8 cellular contexts compared by ENCODE assay signal in genomic region chr7:140209866-140210609, GRCh38. TPM values are rescaled to one million over a fixed set of nuclear protein-coding genes. Genes with fewer than 3 reads are reported as not detected.
DNase-seq lines count a peak whose midpoint lies in the region; ATAC-seq and TF ChIP-seq lines count a peak whose summit lies in the region.

No MANE protein-coding gene starts in this region.

- intact Hi-C loops in natural killer cell (cut with micrococcal nuclease), result no loop called here

- 67% methylated on average over 17 of the region's 17 CpGs for WGBS in SK-N-SH (ENCODE audit: low lambda C conversion rate)

- H3K9ac ChIP-seq in SK-N-SH, result no peak overlapping the region

- H3K9me3 Mint-ChIP-seq in activated CD4-positive, alpha-beta memory T cell treated with anti-CD3 and anti-CD28 coated beads, Interleukin-2, amount 10 ng/mL, durations not matched to agents 7 days and 5 days, result no peaks in the 10 kb centered on the region
- no peaks in the 10 kb centered on the region for H3K9me3 Mint-ChIP-seq in natural killer cell
- peaks cover 3% of the 10 kb centered on the region for H3K9me3 Mint-ChIP-seq in endothelial cell (ENCODE audit: unreplicated experiment)

- TF ChIP-seq CTCF in natural killer cell (IDR thresholded peaks at IDR 0.05), result no peak
- TF ChIP-seq CTCF in SK-N-SH (IDR thresholded peaks at IDR 0.05), result no peak
- no peak for TF ChIP-seq CTCF in endothelial cell (IDR thresholded peaks at IDR 0.05; ENCODE audit: unreplicated experiment)

- no peak for TF ChIP-seq RAD21 in SK-N-SH (IDR thresholded peaks at IDR 0.05; ENCODE audit: low read length)

- POLR2A ChIA-PET in activated CD4-positive, alpha-beta memory T cell treated with anti-CD3 and anti-CD28 coated beads, Interleukin-2, amount 10 ng/mL, durations not matched to agents 7 days and 5 days (lab: Charles Lee), result interaction anchor here (0.9 to 16.0 kb wide), 7 partner anchors 16 to 149 kb away, joined by 3 to 318 read pairs (median 9); partner anchors contain the start of gene KDM7A
- POLR2A ChIA-PET in SK-N-SH (lab: Yijun Ruan, JAX), result no interaction called here

- no peaks in the 10 kb centered on the region for H3F3A ChIP-seq in SK-N-SH (replicated peaks; ENCODE audit: insufficient read depth)

- no peak overlapping the region for H3K4me3 ChIP-seq in SK-N-SH (ENCODE audit: low read depth in 2 of 2, low read length in 1 of 2)

- peaks cover 90% of the 10 kb centered on the region for H3K4me1 Mint-ChIP-seq in activated CD4-positive, alpha-beta memory T cell treated with anti-CD3 and anti-CD28 coated beads, Interleukin-2, amount 10 ng/mL, durations not matched to agents 7 days and 5 days
- H3K4me1 Mint-ChIP-seq in natural killer cell (peaks cover 30 to 34% of the 10 kb centered on the region in 2 donors), endothelial cell (ENCODE audit: unreplicated experiment) (peaks cover 6% of the 10 kb centered on the region)

- peak overlapping the region; percentile 94 for H3K27ac Mint-ChIP-seq in activated CD4-positive, alpha-beta memory T cell treated with anti-CD3 and anti-CD28 coated beads, Interleukin-2, amount 10 ng/mL, durations not matched to agents 7 days and 5 days
- peak overlapping the region; percentile 63 to 75 for H3K27ac Mint-ChIP-seq in natural killer cell
- H3K27ac Mint-ChIP-seq in endothelial cell (ENCODE audit: unreplicated experiment), result no peak overlapping the region

- no peak overlapping the region for H3K27ac ChIP-seq in SK-N-SH (ENCODE audit: low read depth in 2 of 2, low read length in 1 of 2)

- no peaks in the 10 kb centered on the region for H4K20me1 ChIP-seq in SK-N-SH (ENCODE audit: insufficient read depth)

- peaks cover 8% of the 10 kb centered on the region for H3K36me3 Mint-ChIP-seq in activated CD4-positive, alpha-beta memory T cell treated with anti-CD3 and anti-CD28 coated beads, Interleukin-2, amount 10 ng/mL, durations not matched to agents 7 days and 5 days (ENCODE audit: low read depth)
- H3K36me3 Mint-ChIP-seq in natural killer cell, result no peaks in the 10 kb centered on the region
- H3K36me3 Mint-ChIP-seq in endothelial cell (ENCODE audit: low read depth, unreplicated experiment), result peaks cover under 1% of the 10 kb centered on the region

- no peaks in the 10 kb centered on the region for H3K9me3 ChIP-seq in SK-N-SH

- peaks cover 25% of the 10 kb centered on the region; the same call in 1 of the 2 replicates for H3K27me3 ChIP-seq in SK-N-SH (ENCODE audit: insufficient read depth)

- H3K9me2 ChIP-seq in SK-N-SH, result no peaks in the 10 kb centered on the region

- H3K27me3 Mint-ChIP-seq in activated CD4-positive, alpha-beta memory T cell treated with anti-CD3 and anti-CD28 coated beads, Interleukin-2, amount 10 ng/mL, durations not matched to agents 7 days and 5 days, result no peaks in the 10 kb centered on the region
- peaks cover 0 to 2% of the 10 kb centered on the region in 2 donors for H3K27me3 Mint-ChIP-seq in natural killer cell (ENCODE audit: low read depth in 2 of 2)
- peaks cover 2% of the 10 kb centered on the region for H3K27me3 Mint-ChIP-seq in endothelial cell (ENCODE audit: unreplicated experiment)

- H3K4me1 ChIP-seq in SK-N-SH (ENCODE audit: control insufficient read depth in 1 of 2, insufficient read depth in 2 of 2, low read depth in 1 of 2, low read length in 1 of 2), result peaks cover 0 to 6% of the 10 kb centered on the region in 2 experiments; a peak in 1 of 4 replicates

- no peaks in the 10 kb centered on the region for H3K79me2 ChIP-seq in SK-N-SH (ENCODE audit: insufficient read depth)

- H3K4me2 ChIP-seq in SK-N-SH, result no peak overlapping the region

- ATAC-seq in HG03159 (IDR thresholded peaks at IDR 0.05; ENCODE audit: unreplicated experiment), result peak; percentile 87
- peak; percentile 70 to 92 (median 81) for ATAC-seq in natural killer cell

- TF ChIP-seq EP300 in SK-N-SH (IDR thresholded peaks at IDR 0.05; ENCODE audit: borderline replicate concordance in 1 of 2, low read depth in 1 of 2, low read length in 1 of 2), result no peak

- CTCF ChIA-PET in activated CD4-positive, alpha-beta memory T cell treated with anti-CD3 and anti-CD28 coated beads, Interleukin-2, amount 10 ng/mL, durations not matched to agents 7 days and 5 days (lab: Charles Lee), result interaction anchor here (0.5 to 2.1 kb wide), 4 partner anchors 20 to 59 kb away, joined by 3 to 7 read pairs (median 3); no protein-coding TSS in a partner anchor
- CTCF ChIA-PET in SK-N-SH (lab: Yijun Ruan, JAX), result interaction anchor here (1.2 kb wide), 1 partner anchor 8 kb away, joined by 3 read pairs; no protein-coding TSS in a partner anchor

- no peak overlapping the region for H2AFZ ChIP-seq in SK-N-SH (ENCODE audit: low read depth)

- H3K36me3 ChIP-seq in SK-N-SH (replicated peaks in 1 of 2; ENCODE audit: control insufficient read depth in 1 of 2, insufficient read depth in 2 of 2, low read length in 1 of 2), result no peaks in the 10 kb centered on the region

- peak overlapping the region; percentile 58 for H3K4me3 Mint-ChIP-seq in activated CD4-positive, alpha-beta memory T cell treated with anti-CD3 and anti-CD28 coated beads, Interleukin-2, amount 10 ng/mL, durations not matched to agents 7 days and 5 days
- H3K4me3 Mint-ChIP-seq in natural killer cell (peak overlapping the region; percentile 71), endothelial cell (ENCODE audit: unreplicated experiment) (no peak overlapping the region)

- DNase-seq in activated CD8-positive, alpha-beta memory T cell treated with anti-CD3 and anti-CD28 coated beads for 24 hours, result peak; percentile 71
- no peak for DNase-seq in activated CD8-positive, alpha-beta memory T cell treated with anti-CD3 and anti-CD28 coated beads, Interleukin-2, amount 50 U/mL, for 4 hours
- DNase-seq in activated CD4-positive, alpha-beta memory T cell treated with anti-CD3 and anti-CD28 coated beads, Interleukin-2, amount 10 ng/mL, durations not matched to agents 7 days and 5 days, result peak; percentile 80
- no peak for DNase-seq in natural killer cell
- DNase-seq in SK-N-SH, result no peak
- no peak for DNase-seq in effector CD4-positive, alpha-beta T cell
- no peak for DNase-seq in endothelial cell (ENCODE audit: low spot score)

TF ChIP-seq in SK-N-SH, 30 proteins besides CTCF, POLR2A, EP300 and RAD21:
- TF ChIP-seq GABPA (IDR thresholded peaks at IDR 0.05; ENCODE audit: low read depth) (no peak), ELF1 (IDR thresholded peaks at IDR 0.05) (no peak), PBX3 (IDR thresholded peaks at IDR 0.05) (no peak)

RNA-seq across cellular contexts. Expression of gene KDM7A, which starts 33.3 kb away (rescaled TPM):
- 10 to 100 TPM; 24.3 to 25.9 TPM for total RNA-seq in activated CD4-positive, alpha-beta memory T cell treated with anti-CD3 and anti-CD28 coated beads, Interleukin-2, amount 10 ng/mL, durations not matched to agents 7 days and 5 days
- total RNA-seq in natural killer cell (10 to 100 TPM; 25.2 to 38.1 (median 36.1) TPM), endothelial cell (ENCODE audit: unreplicated experiment) (14.8 TPM)
- 0.94 and 1.1 TPM in 2 replicates for polyA plus RNA-seq in SK-N-SH (2012; rRNA removed)
- 0.91 and 1.0 TPM in 2 replicates for polyA plus RNA-seq in SK-N-SH (2012; cell fraction: cytosol; rRNA removed)
- 6.0 and 6.9 TPM in 2 replicates for polyA plus RNA-seq in SK-N-SH (2012; cell fraction: nucleus; rRNA removed)

Comparison
In these comparisons a context has a peak if more than half of its experiments do, and no peak if none do; other contexts are left out.
1. DNase-seq: peak in activated CD8-positive, alpha-beta memory T cell treated with anti-CD3 and anti-CD28 coated beads for 24 hours (single experiment) and activated CD4-positive, alpha-beta memory T cell treated with anti-CD3 and anti-CD28 coated beads, Interleukin-2, amount 10 ng/mL, durations not matched to agents 7 days and 5 days (single experiment); none in activated CD8-positive, alpha-beta memory T cell treated with anti-CD3 and anti-CD28 coated beads, Interleukin-2, amount 50 U/mL, for 4 hours (single experiment), natural killer cell (single experiment), SK-N-SH (single experiment), effector CD4-positive, alpha-beta T cell (single experiment) and endothelial cell (single experiment).